ENCODE assay signal across 8 cellular contexts in genomic region chr14:36132826-36133225, GRCh38. TPM values are rescaled to one million over a fixed set of nuclear protein-coding genes. Genes with fewer than 3 reads are reported as not detected.
"Had no signal": no experiment of that assay in that cellular context is flagged by ENCODE, and none has a peak within 500 bp of the region (broad histone marks: within the 10 kb centered on the region; RNA-seq: fewer than 3 reads in every experiment).

No MANE protein-coding gene starts in this region.

- DNase-seq: GDM1, GF-D8 had no signal

- ATAC-seq: GM12878 had no signal

- H3K4me3 ChIP-seq: GM12878 had no signal

- FAIRE-seq: GM12878, GM12891, GM12892, GM18507, GM19239 had no signal

RNA-seq across cellular contexts. Expression of gene PTCSC3, which starts 43.7 kb away (rescaled TPM):
- total RNA-seq: G401, GM12878 had no signal
